Comparison of ENCODE assay signal across 1 cellular context in the genomic region with DNA sequence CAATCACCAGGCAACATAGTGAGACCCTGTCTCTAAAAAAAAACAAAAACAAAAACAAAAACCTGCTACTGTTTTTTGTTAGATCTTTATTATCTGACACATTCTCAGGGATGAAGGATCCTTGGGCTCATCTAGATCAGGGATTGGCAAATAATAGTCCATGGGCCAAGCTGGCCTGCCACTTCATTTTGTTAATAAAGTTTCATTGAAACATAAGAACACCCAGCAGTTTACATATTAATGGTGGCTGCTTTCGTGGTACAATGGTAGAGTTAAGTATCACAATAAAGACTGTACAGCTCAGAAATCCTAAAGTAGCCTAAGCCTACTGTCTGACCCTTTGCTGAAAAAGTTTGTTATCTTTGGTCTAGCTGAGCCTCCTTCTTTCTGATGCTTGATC.
TF ChIP-seq lines count a peak whose summit lies in the region.

No MANE protein-coding gene starts in this region.

TF ChIP-seq in IMR-90, 13 proteins besides CTCF, POLR2A, EP300 and RAD21 (continued from another document):
- TF ChIP-seq RFX5 (IDR thresholded peaks at IDR 0.05; ENCODE audit: low read depth, low read length) (no peak), CEBPB (IDR thresholded peaks at IDR 0.05; ENCODE audit: low read depth, low read length) (no peak), FOS (IDR thresholded peaks at IDR 0.05; ENCODE audit: low read depth, low read length) (no peak)
